8 cellular contexts compared by ENCODE assay signal in genomic region chr13:80339841-80340642, GRCh38. TPM values are rescaled to one million over a fixed set of nuclear protein-coding genes. Genes with fewer than 3 reads are reported as not detected.
DNase-seq lines count a peak whose midpoint lies in the region; TF ChIP-seq lines count a peak whose summit lies in the region.

No MANE protein-coding gene starts in this region.

- TF ChIP-seq CTCF in epithelial cell of esophagus (IDR thresholded peaks at IDR 0.05; ENCODE audit: insufficient read depth, low read depth, low read length, missing control alignments): no peak

- no peaks in the 10 kb centered on the region for H3K9me3 Mint-ChIP-seq in T-helper 2 cell treated with Interferon-gamma antibody and Interleukin-4, amounts not matched to agents 5 μg/mL and 100 μg/mL, for 36 hours

- under 1% methylated on average over 63 of the region's 63 CpGs for WGBS in urinary bladder

- peaks cover 10% of the 10 kb centered on the region for H3K27me3 ChIP-seq in mononuclear cell (ENCODE audit: insufficient read depth, low read length)

- H3K27ac ChIP-seq in urinary bladder (ENCODE audit: low read depth): peak overlapping the region; percentile 95

- no peak overlapping the region for H3K27ac Mint-ChIP-seq in T-helper 2 cell treated with Interferon-gamma antibody and Interleukin-4, amounts not matched to agents 5 μg/mL and 100 μg/mL, for 36 hours

- no peaks in the 10 kb centered on the region for H3K36me3 Mint-ChIP-seq in T-helper 2 cell treated with Interferon-gamma antibody and Interleukin-4, amounts not matched to agents 5 μg/mL and 100 μg/mL, for 36 hours (ENCODE audit: low read depth)

- H3K4me1 Mint-ChIP-seq in T-helper 2 cell treated with Interferon-gamma antibody and Interleukin-4, amounts not matched to agents 5 μg/mL and 100 μg/mL, for 36 hours (ENCODE audit: low read depth): peaks cover 17% of the 10 kb centered on the region

- H3K4me3 ChIP-seq in epithelial cell of esophagus (ENCODE audit: low read length) (peak overlapping the region; percentile 90), mononuclear cell (ENCODE audit: low read length) (peak overlapping the region; percentile 37), urinary bladder (ENCODE audit: low read depth, low read length) (peak overlapping the region; percentile 89)

- H3K27me3 Mint-ChIP-seq in T-helper 2 cell treated with Interferon-gamma antibody and Interleukin-4, amounts not matched to agents 5 μg/mL and 100 μg/mL, for 36 hours (ENCODE audit: low read depth): peaks cover 33% of the 10 kb centered on the region

- H3K9me3 ChIP-seq in mononuclear cell (ENCODE audit: low read depth, low read length): no peaks in the 10 kb centered on the region

- no peaks in the 10 kb centered on the region for H3K36me3 ChIP-seq in urinary bladder (ENCODE audit: insufficient read depth)

- H3K4me1 ChIP-seq in mononuclear cell (ENCODE audit: insufficient read depth, low read length): peaks cover 43% of the 10 kb centered on the region
- H3K4me1 ChIP-seq in urinary bladder (ENCODE audit: insufficient read depth): no peaks in the 10 kb centered on the region

- DNase-seq in SIG-M5 treated with dmso at 0.1 percent for 504 hours (lab: John Stamatoyannopoulos, UW; ENCODE audit: unreplicated experiment) (peak; percentile 77), SIG-M5 (lab: John Stamatoyannopoulos, UW) (no peak), HK-2 (ENCODE audit: unreplicated experiment) (peak; percentile 45), epithelial cell of esophagus (ENCODE audit: low read depth) (peak; percentile 59), DMS114 treated with DMSO at 0.1 percent for 48 hours (lab: John Stamatoyannopoulos, UW; ENCODE audit: unreplicated experiment) (no peak)
- DNase-seq in T-helper 2 cell treated with Interferon-gamma antibody and Interleukin-4, amounts not matched to agents 5 μg/mL and 100 μg/mL, for 36 hours (ENCODE audit: low spot score): peak; percentile 4

- H3K4me3 Mint-ChIP-seq in T-helper 2 cell treated with Interferon-gamma antibody and Interleukin-4, amounts not matched to agents 5 μg/mL and 100 μg/mL, for 36 hours: no peak overlapping the region

RNA-seq across cellular contexts. Expression of gene SPRY2, which starts 0.9 kb away (rescaled TPM):
- total RNA-seq in mononuclear cell (3.1 TPM), urinary bladder (34.9 TPM)
- 54.5 TPM for polyA plus RNA-seq in urinary bladder

Comparison
In these comparisons a context has a peak if more than half of its experiments do, and no peak if none do; other contexts are left out.
1. DNase-seq: peak in SIG-M5 treated with dmso at 0.1 percent for 504 hours (single experiment), HK-2 (single experiment), T-helper 2 cell treated with Interferon-gamma antibody and Interleukin-4, amounts not matched to agents 5 μg/mL and 100 μg/mL, for 36 hours (single experiment) and epithelial cell of esophagus (single experiment); none in SIG-M5 (single experiment) and DMS114 treated with DMSO at 0.1 percent for 48 hours (single experiment).
2. H3K4me3 ChIP-seq: peak in every context shown above with its lines; median percentile 90 in epithelial cell of esophagus; 89 in urinary bladder; 37 in mononuclear cell.